8 cellular contexts compared by ENCODE assay signal in genomic region chr13:44050450-44051063, GRCh38.
DNase-seq lines count a peak whose midpoint lies in the region; ATAC-seq, FAIRE-seq and TF ChIP-seq lines count a peak whose summit lies in the region.

No MANE protein-coding gene starts in this region.

- peaks cover 35% of the 10 kb centered on the region for H3K27me3 Mint-ChIP-seq in activated T-cell treated with anti-CD3 and anti-CD28 coated beads, Interleukin-2, amount 50 U/mL, for 72 hours (ENCODE audit: low read depth)
- H3K27me3 Mint-ChIP-seq in T-helper 2 cell treated with Interferon-gamma antibody and Interleukin-4, amounts not matched to agents 5 μg/mL and 100 μg/mL, for 36 hours (ENCODE audit: low read depth), result peaks cover 20% of the 10 kb centered on the region

- H3K4me3 ChIP-seq in adrenal gland, result no peak overlapping the region
- no peak overlapping the region for H3K4me3 ChIP-seq in kidney (ENCODE audit: low read length in 2 of 2)

- intact Hi-C loops in adrenal gland (cut with DNase I), result loop anchor here in 1 of 2 donors (10.0 kb wide), 1 partner anchor 384 kb away; no protein-coding TSS in a partner anchor
- intact Hi-C loops in kidney (cut with DNase I), result no loop called here

- H3K36me3 Mint-ChIP-seq in activated T-cell treated with anti-CD3 and anti-CD28 coated beads, Interleukin-2, amount 50 U/mL, for 72 hours (ENCODE audit: insufficient read depth in 2 of 2), result no peaks in the 10 kb centered on the region
- no peaks in the 10 kb centered on the region for H3K36me3 Mint-ChIP-seq in T-helper 2 cell treated with Interferon-gamma antibody and Interleukin-4, amounts not matched to agents 5 μg/mL and 100 μg/mL, for 36 hours (ENCODE audit: low read depth)

- DNase-seq in D721Med (ENCODE audit: insufficient read length, low spot score) (no peak), KBM-7 (peak; percentile 24), adrenal gland (peak in 1 of 7 donors; percentile 11), kidney (no peak)
- no peak for DNase-seq in activated T-cell treated with anti-CD3 and anti-CD28 coated beads, Interleukin-2, amount 50 U/mL, for 72 hours
- no peak for DNase-seq in T-helper 2 cell treated with Interferon-gamma antibody and Interleukin-4, amounts not matched to agents 5 μg/mL and 100 μg/mL, for 36 hours (ENCODE audit: low spot score)
- DNase-seq in activated effector memory CD4-positive, alpha-beta T cell treated with anti-CD3 and anti-CD28 coated beads, Interleukin-2, amount 50 U/mL, for 16 hours, result no peak

- no peak for TF ChIP-seq POLR2A in adrenal gland (IDR thresholded peaks at IDR 0.05)

- H3K36me3 ChIP-seq in adrenal gland (replicated peaks in 1 of 2) (no peaks in the 10 kb centered on the region), kidney (ENCODE audit: control insufficient read depth in 1 of 2, insufficient read depth in 2 of 2, low read length in 2 of 2) (no peaks in the 10 kb centered on the region)

- H3K4me1 ChIP-seq in adrenal gland (replicated peaks in 1 of 2), result no peaks in the 10 kb centered on the region
- peaks cover 6 to 9% of the 10 kb centered on the region in 2 donors for H3K4me1 ChIP-seq in kidney (ENCODE audit: control insufficient read depth in 1 of 2, insufficient read depth in 1 of 2, low read depth in 1 of 2, low read length in 2 of 2)

- in situ Hi-C loops in KBM-7 (cut with MboI; ENCODE audit: low pct_unique_long_range_greater_than_20kb, low sequenced_read_pairs), result no loop called here

- H3K9me3 ChIP-seq in adrenal gland (replicated peaks in 1 of 3), result no peaks in the 10 kb centered on the region
- no peaks in the 10 kb centered on the region for H3K9me3 ChIP-seq in kidney (ENCODE audit: control insufficient read depth in 1 of 2, low read length in 2 of 2)

- H3K27ac ChIP-seq in adrenal gland, result no peak overlapping the region
- no peak overlapping the region for H3K27ac ChIP-seq in kidney (ENCODE audit: low read depth in 2 of 2, low read length in 2 of 2)

- H3K4me1 Mint-ChIP-seq in activated T-cell treated with anti-CD3 and anti-CD28 coated beads, Interleukin-2, amount 50 U/mL, for 72 hours (ENCODE audit: low read depth), result peaks cover 4% of the 10 kb centered on the region
- no peaks in the 10 kb centered on the region for H3K4me1 Mint-ChIP-seq in T-helper 2 cell treated with Interferon-gamma antibody and Interleukin-4, amounts not matched to agents 5 μg/mL and 100 μg/mL, for 36 hours (ENCODE audit: low read depth)

- 17 to 24% (median 20%) methylated on average over 3 of the region's 3 CpGs for WGBS in adrenal gland, 4 donors

- FAIRE-seq in D721Med (lab: Jason Lieb, UNC) (no peak), kidney (lab: Jason Lieb, UNC) (peak; percentile 98)

- no peaks in the 10 kb centered on the region for H3K9me3 Mint-ChIP-seq in activated T-cell treated with anti-CD3 and anti-CD28 coated beads, Interleukin-2, amount 50 U/mL, for 72 hours
- H3K9me3 Mint-ChIP-seq in T-helper 2 cell treated with Interferon-gamma antibody and Interleukin-4, amounts not matched to agents 5 μg/mL and 100 μg/mL, for 36 hours, result no peaks in the 10 kb centered on the region

- H3K27me3 ChIP-seq in adrenal gland, result peaks cover 5% of the 10 kb centered on the region

- H3K4me3 Mint-ChIP-seq in activated T-cell treated with anti-CD3 and anti-CD28 coated beads, Interleukin-2, amount 50 U/mL, for 72 hours, result no peak overlapping the region
- no peak overlapping the region for H3K4me3 Mint-ChIP-seq in T-helper 2 cell treated with Interferon-gamma antibody and Interleukin-4, amounts not matched to agents 5 μg/mL and 100 μg/mL, for 36 hours

- TF ChIP-seq CTCF in D721Med (IDR thresholded peaks at IDR 0.05; ENCODE audit: insufficient read depth, missing control alignments) (peak; percentile 78), adrenal gland (IDR thresholded peaks at IDR 0.05) (peak; percentile 51 to 88 (median 73)), kidney (IDR thresholded peaks at IDR 0.05; ENCODE audit: borderline replicate concordance, extremely low read depth, insufficient read depth) (peak; percentile 71)

- no peak overlapping the region for H3K9ac ChIP-seq in kidney (ENCODE audit: low read length in 2 of 2)

- no peak overlapping the region for H3K27ac Mint-ChIP-seq in activated T-cell treated with anti-CD3 and anti-CD28 coated beads, Interleukin-2, amount 50 U/mL, for 72 hours
- no peak overlapping the region for H3K27ac Mint-ChIP-seq in T-helper 2 cell treated with Interferon-gamma antibody and Interleukin-4, amounts not matched to agents 5 μg/mL and 100 μg/mL, for 36 hours

- ATAC-seq in activated T-cell treated with anti-CD3 and anti-CD28 coated beads, Interleukin-2, amount 50 U/mL, for 72 hours (replicated peaks in 1 of 2), result no peak
- ATAC-seq in HG03280 (IDR thresholded peaks at IDR 0.05; ENCODE audit: unreplicated experiment), result no peak
